Comparison of ENCODE assay signal across 8 cellular contexts in the genomic region with DNA sequence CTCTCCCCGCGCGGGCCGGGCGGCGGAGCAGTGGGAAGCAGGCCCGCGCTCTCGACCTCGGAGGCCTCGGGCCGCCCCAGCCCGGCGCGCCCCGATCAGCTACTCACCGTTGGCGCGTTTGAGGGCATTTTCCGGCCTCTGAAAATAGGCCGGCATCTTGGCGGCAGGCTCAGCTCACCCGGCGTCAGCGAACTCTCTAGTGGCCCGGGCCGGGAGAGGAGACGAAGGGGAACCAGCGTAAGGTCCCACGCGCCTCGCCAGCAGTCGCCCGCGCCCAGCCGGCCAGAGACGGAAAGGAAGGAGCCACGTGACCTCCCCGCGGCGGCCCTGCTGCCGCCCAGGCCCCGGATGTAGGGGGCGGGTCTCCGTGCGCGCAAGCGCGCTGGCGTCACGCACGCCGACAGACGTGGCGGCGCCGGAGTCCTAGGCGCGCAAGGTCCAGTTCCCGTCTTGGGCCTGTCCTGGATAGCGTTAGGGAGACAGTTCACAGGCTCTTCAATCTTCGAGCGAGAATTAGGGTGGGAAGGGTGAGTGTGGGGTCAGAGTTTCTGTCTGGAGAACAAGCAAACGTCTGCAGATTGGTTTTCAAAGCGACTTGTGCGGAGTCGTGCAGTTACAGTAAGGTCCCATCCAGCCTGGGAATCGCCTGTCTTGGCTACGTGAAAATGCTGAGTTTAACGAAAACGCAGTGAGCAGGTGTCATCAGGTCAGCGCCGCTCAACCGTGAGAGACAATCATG. TPM values are rescaled to one million over a fixed set of nuclear protein-coding genes. Genes with fewer than 3 reads are reported as not detected.
A peak's percentile ranks its signal among the peaks of the same experiment; 100 is the strongest.
DNase-seq lines count a peak whose midpoint lies in the region; ATAC-seq lines count a peak whose summit lies in the region.

TSS of gene EIF3A (minus strand) at position 297 of the 739 bp plus-strand sequence. CDS start at position 156, 141 bp downstream.

- peaks cover 37 to 45% (median 42%) of the 10 kb centered on the region in 3 donors for H3K4me1 Mint-ChIP-seq in IgD-negative memory B cell
- H3K4me1 Mint-ChIP-seq in activated T-helper 1 cell treated with anti-CD3 and anti-CD28 coated beads, Interleukin-12 subunit alpha, Interleukin-12 subunit beta, Interleukin-2, Interleukin-4 antibody, amounts not matched to agents 30 ng/mL and 10 ng/mL and 1 ng/mL, durations not matched to agents 14 hours and 24 hours and 36 hours (ENCODE audit: low read depth) = peaks cover 33% of the 10 kb centered on the region
- H3K4me1 Mint-ChIP-seq in naive B cell = peaks cover 43 to 53% (median 50%) of the 10 kb centered on the region in 3 donors
- H3K4me1 Mint-ChIP-seq in stimulated activated effector memory CD8-positive, alpha-beta T cell treated with anti-CD3 and anti-CD28 coated beads, Interleukin-12 subunit alpha, Interleukin-12 subunit beta, amount 100 ng/mL, for 72 hours = peaks cover 43% of the 10 kb centered on the region

- ATAC-seq in GM21529 (IDR thresholded peaks at IDR 0.05; ENCODE audit: unreplicated experiment) (peak; percentile 79), naive B cell (ENCODE audit: low read depth in 2 of 2) (peak; percentile 83)
- peak; percentile 90 for ATAC-seq in stimulated activated effector memory CD8-positive, alpha-beta T cell treated with anti-CD3 and anti-CD28 coated beads, Interleukin-12 subunit alpha, Interleukin-12 subunit beta, amount 100 ng/mL, for 72 hours

- DNase-seq in DMS53 treated with DMSO at 0.1 percent for 48 hours (lab: John Stamatoyannopoulos, UW; ENCODE audit: unreplicated experiment) = peak; percentile 96
- peak; percentile 93 for DNase-seq in RKO (ENCODE audit: low spot score)
- peak; percentile 94 for DNase-seq in activated T-helper 1 cell treated with anti-CD3 and anti-CD28 coated beads, Interleukin-12 subunit alpha, Interleukin-12 subunit beta, Interleukin-2, Interleukin-4 antibody, amounts not matched to agents 30 ng/mL and 10 ng/mL and 1 ng/mL, durations not matched to agents 14 hours and 24 hours and 36 hours (ENCODE audit: low spot score)
- peak; percentile 90 for DNase-seq in fibroblast of gingiva (ENCODE audit: low read depth)
- DNase-seq in naive B cell = peak; percentile 95
- peak; percentile 92 to 96 for DNase-seq in stimulated activated effector memory CD8-positive, alpha-beta T cell treated with anti-CD3 and anti-CD28 coated beads, Interleukin-12 subunit alpha, Interleukin-12 subunit beta, amount 100 ng/mL, for 72 hours (ENCODE audit: low spot score in 2 of 2)

- H3K27ac Mint-ChIP-seq in IgD-negative memory B cell = peak within 1 kb of the TSS; percentile 93 to 100 (median 98)
- peak within 1 kb of the TSS; percentile 94 for H3K27ac Mint-ChIP-seq in activated T-helper 1 cell treated with anti-CD3 and anti-CD28 coated beads, Interleukin-12 subunit alpha, Interleukin-12 subunit beta, Interleukin-2, Interleukin-4 antibody, amounts not matched to agents 30 ng/mL and 10 ng/mL and 1 ng/mL, durations not matched to agents 14 hours and 24 hours and 36 hours
- H3K27ac Mint-ChIP-seq in naive B cell = peak within 1 kb of the TSS; percentile 95 to 98 (median 96)
- peak within 1 kb of the TSS; percentile 98 for H3K27ac Mint-ChIP-seq in stimulated activated effector memory CD8-positive, alpha-beta T cell treated with anti-CD3 and anti-CD28 coated beads, Interleukin-12 subunit alpha, Interleukin-12 subunit beta, amount 100 ng/mL, for 72 hours

- H3K36me3 Mint-ChIP-seq in IgD-negative memory B cell (peaks cover 2% of the 10 kb centered on the region), naive B cell (no peaks in the 10 kb centered on the region)
- H3K36me3 Mint-ChIP-seq in activated T-helper 1 cell treated with anti-CD3 and anti-CD28 coated beads, Interleukin-12 subunit alpha, Interleukin-12 subunit beta, Interleukin-2, Interleukin-4 antibody, amounts not matched to agents 30 ng/mL and 10 ng/mL and 1 ng/mL, durations not matched to agents 14 hours and 24 hours and 36 hours (ENCODE audit: low read depth) = peaks cover 31% of the 10 kb centered on the region
- H3K36me3 Mint-ChIP-seq in stimulated activated effector memory CD8-positive, alpha-beta T cell treated with anti-CD3 and anti-CD28 coated beads, Interleukin-12 subunit alpha, Interleukin-12 subunit beta, amount 100 ng/mL, for 72 hours = peaks cover 61% of the 10 kb centered on the region

- H3K9me3 Mint-ChIP-seq in IgD-negative memory B cell = no peaks in the 10 kb centered on the region
- no peaks in the 10 kb centered on the region for H3K9me3 Mint-ChIP-seq in activated T-helper 1 cell treated with anti-CD3 and anti-CD28 coated beads, Interleukin-12 subunit alpha, Interleukin-12 subunit beta, Interleukin-2, Interleukin-4 antibody, amounts not matched to agents 30 ng/mL and 10 ng/mL and 1 ng/mL, durations not matched to agents 14 hours and 24 hours and 36 hours
- peaks cover 0 to 2% (median 0%) of the 10 kb centered on the region in 7 donors for H3K9me3 Mint-ChIP-seq in naive B cell
- H3K9me3 Mint-ChIP-seq in stimulated activated effector memory CD8-positive, alpha-beta T cell treated with anti-CD3 and anti-CD28 coated beads, Interleukin-12 subunit alpha, Interleukin-12 subunit beta, amount 100 ng/mL, for 72 hours = no peaks in the 10 kb centered on the region

- H3K4me3 Mint-ChIP-seq in IgD-negative memory B cell (peak within 1 kb of the TSS; percentile 93 to 95 (median 93)), naive B cell (peak within 1 kb of the TSS; percentile 91 to 97 (median 94))
- peak within 1 kb of the TSS; percentile 98 for H3K4me3 Mint-ChIP-seq in activated T-helper 1 cell treated with anti-CD3 and anti-CD28 coated beads, Interleukin-12 subunit alpha, Interleukin-12 subunit beta, Interleukin-2, Interleukin-4 antibody, amounts not matched to agents 30 ng/mL and 10 ng/mL and 1 ng/mL, durations not matched to agents 14 hours and 24 hours and 36 hours
- peak within 1 kb of the TSS; percentile 98 for H3K4me3 Mint-ChIP-seq in stimulated activated effector memory CD8-positive, alpha-beta T cell treated with anti-CD3 and anti-CD28 coated beads, Interleukin-12 subunit alpha, Interleukin-12 subunit beta, amount 100 ng/mL, for 72 hours

- H3K27me3 Mint-ChIP-seq in IgD-negative memory B cell = no peaks in the 10 kb centered on the region
- no peaks in the 10 kb centered on the region for H3K27me3 Mint-ChIP-seq in activated T-helper 1 cell treated with anti-CD3 and anti-CD28 coated beads, Interleukin-12 subunit alpha, Interleukin-12 subunit beta, Interleukin-2, Interleukin-4 antibody, amounts not matched to agents 30 ng/mL and 10 ng/mL and 1 ng/mL, durations not matched to agents 14 hours and 24 hours and 36 hours (ENCODE audit: insufficient read depth)
- no peaks in the 10 kb centered on the region for H3K27me3 Mint-ChIP-seq in naive B cell

- intact Hi-C loops in activated T-helper 1 cell treated with anti-CD3 and anti-CD28 coated beads, Interleukin-12 subunit alpha, Interleukin-12 subunit beta, Interleukin-2, Interleukin-4 antibody, amounts not matched to agents 30 ng/mL and 10 ng/mL and 1 ng/mL, durations not matched to agents 14 hours and 24 hours and 36 hours (cut with micrococcal nuclease) = loop anchor here (1.0 to 10.0 kb wide), 11 partner anchors 24 to 794 kb away; partner anchors contain the start of genes BAG3, DENND10, GRK5 and INPP5F

RNA-seq across cellular contexts. Expression of gene EIF3A, which starts in this region (rescaled TPM):
- polyA plus RNA-seq in IgD-negative memory B cell = 60.9 TPM
- 181 and 183 TPM in 2 replicates for total RNA-seq in activated T-helper 1 cell treated with anti-CD3 and anti-CD28 coated beads, Interleukin-12 subunit alpha, Interleukin-12 subunit beta, Interleukin-2, Interleukin-4 antibody, amounts not matched to agents 30 ng/mL and 10 ng/mL and 1 ng/mL, durations not matched to agents 14 hours and 24 hours and 36 hours
- 10 to 100 TPM; 23.4 to 47.8 (median 32.0) TPM for polyA plus RNA-seq in naive B cell (ENCODE audit: low read depth in 6 of 6)

Comparison
In these comparisons a context has a peak if more than half of its experiments do, and no peak if none do; other contexts are left out.
1. Peak in every context shown above with its lines: DNase-seq and ATAC-seq.